Comparison of ENCODE assay signal across 1 cellular context in genomic region chr2:45436456-45436855, GRCh38.
TF ChIP-seq lines count a peak whose summit lies in the region.

No MANE protein-coding gene starts in this region.

TF ChIP-seq in WTC11, 78 proteins besides CTCF, POLR2A, EP300 and RAD21 (continued from another document):
- TF ChIP-seq ZBTB43 (CRISPR knock-in tag; IDR thresholded peaks at IDR 0.05) (no peak), ATF2 (CRISPR knock-in tag; IDR thresholded peaks at IDR 0.05; ENCODE audit: borderline replicate concordance, low read depth) (no peak), NFYB (CRISPR knock-in tag; conservative IDR thresholded peaks at IDR 0.05; ENCODE audit: low read depth) (no peak), GRHL2 (CRISPR knock-in tag; IDR thresholded peaks at IDR 0.05; ENCODE audit: insufficient replicate concordance, severe bottlenecking) (no peak), ZNF416 (CRISPR knock-in tag; IDR thresholded peaks at IDR 0.05) (no peak), SMAD4 (CRISPR knock-in tag; IDR thresholded peaks at IDR 0.05) (no peak), JUN (CRISPR knock-in tag; IDR thresholded peaks at IDR 0.05) (no peak), MLX (CRISPR knock-in tag; IDR thresholded peaks at IDR 0.05) (no peak), TEAD1 (CRISPR knock-in tag; IDR thresholded peaks at IDR 0.05) (no peak)
- TF ChIP-seq, protein P1, sequence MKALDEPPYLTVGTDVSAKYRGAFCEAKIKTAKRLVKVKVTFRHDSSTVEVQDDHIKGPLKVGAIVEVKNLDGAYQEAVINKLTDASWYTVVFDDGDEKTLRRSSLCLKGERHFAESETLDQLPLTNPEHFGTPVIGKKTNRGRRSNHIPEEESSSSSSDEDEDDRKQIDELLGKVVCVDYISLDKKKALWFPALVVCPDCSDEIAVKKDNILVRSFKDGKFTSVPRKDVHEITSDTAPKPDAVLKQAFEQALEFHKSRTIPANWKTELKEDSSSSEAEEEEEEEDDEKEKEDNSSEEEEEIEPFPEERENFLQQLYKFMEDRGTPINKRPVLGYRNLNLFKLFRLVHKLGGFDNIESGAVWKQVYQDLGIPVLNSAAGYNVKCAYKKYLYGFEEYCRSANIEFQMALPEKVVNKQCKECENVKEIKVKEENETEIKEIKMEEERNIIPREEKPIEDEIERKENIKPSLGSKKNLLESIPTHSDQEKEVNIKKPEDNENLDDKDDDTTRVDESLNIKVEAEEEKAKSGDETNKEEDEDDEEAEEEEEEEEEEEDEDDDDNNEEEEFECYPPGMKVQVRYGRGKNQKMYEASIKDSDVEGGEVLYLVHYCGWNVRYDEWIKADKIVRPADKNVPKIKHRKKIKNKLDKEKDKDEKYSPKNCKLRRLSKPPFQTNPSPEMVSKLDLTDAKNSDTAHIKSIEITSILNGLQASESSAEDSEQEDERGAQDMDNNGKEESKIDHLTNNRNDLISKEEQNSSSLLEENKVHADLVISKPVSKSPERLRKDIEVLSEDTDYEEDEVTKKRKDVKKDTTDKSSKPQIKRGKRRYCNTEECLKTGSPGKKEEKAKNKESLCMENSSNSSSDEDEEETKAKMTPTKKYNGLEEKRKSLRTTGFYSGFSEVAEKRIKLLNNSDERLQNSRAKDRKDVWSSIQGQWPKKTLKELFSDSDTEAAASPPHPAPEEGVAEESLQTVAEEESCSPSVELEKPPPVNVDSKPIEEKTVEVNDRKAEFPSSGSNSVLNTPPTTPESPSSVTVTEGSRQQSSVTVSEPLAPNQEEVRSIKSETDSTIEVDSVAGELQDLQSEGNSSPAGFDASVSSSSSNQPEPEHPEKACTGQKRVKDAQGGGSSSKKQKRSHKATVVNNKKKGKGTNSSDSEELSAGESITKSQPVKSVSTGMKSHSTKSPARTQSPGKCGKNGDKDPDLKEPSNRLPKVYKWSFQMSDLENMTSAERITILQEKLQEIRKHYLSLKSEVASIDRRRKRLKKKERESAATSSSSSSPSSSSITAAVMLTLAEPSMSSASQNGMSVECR (CRISPR knock-in tag; IDR thresholded peaks at IDR 0.05; ENCODE audit: borderline replicate concordance): no peak
